Comparison of ENCODE assay signal across 8 cellular contexts in genomic region chr10:63573068-63573697, GRCh38. TPM values are rescaled to one million over a fixed set of nuclear protein-coding genes. Genes with fewer than 3 reads are reported as not detected.
A peak's percentile ranks its signal among the peaks of the same experiment; 100 is the strongest.
DNase-seq lines count a peak whose midpoint lies in the region; ATAC-seq and TF ChIP-seq lines count a peak whose summit lies in the region.

No MANE protein-coding gene starts in this region.

- peaks cover 12 to 20% of the 10 kb centered on the region in 2 donors for H3K36me3 Mint-ChIP-seq in activated naive CD4-positive, alpha-beta T cell treated with anti-CD3 and anti-CD28 coated beads, Interleukin-2, amount 50 U/mL, for 72 hours
- peaks cover 15% of the 10 kb centered on the region for H3K36me3 Mint-ChIP-seq in activated CD8-positive, alpha-beta T cell treated with anti-CD3 and anti-CD28 coated beads for 36 hours (ENCODE audit: low read depth)

- intact Hi-C loops in activated CD8-positive, alpha-beta T cell treated with anti-CD3 and anti-CD28 coated beads for 36 hours (cut with micrococcal nuclease), result no loop called here
- intact Hi-C loops in left cardiac atrium (cut with DNase I), result no loop called here
- intact Hi-C loops in stomach (cut with DNase I; ENCODE audit: low total_unique reads), result no loop called here

- peaks cover 12 to 42% (median 25%) of the 10 kb centered on the region in 4 donors for H3K4me1 ChIP-seq in stomach

- no peak for TF ChIP-seq EP300 in stomach (IDR thresholded peaks at IDR 0.05)

- POLR2A ChIA-PET in activated CD8-positive, alpha-beta T cell treated with anti-CD3 and anti-CD28 coated beads for 36 hours (lab: Charles Lee), result interaction anchor here (1.0 kb wide), 1 partner anchor 35 kb away, joined by 3 read pairs; no protein-coding TSS in a partner anchor

- TF ChIP-seq CTCF in activated CD8-positive, alpha-beta T cell treated with anti-CD3 and anti-CD28 coated beads for 36 hours (IDR thresholded peaks at IDR 0.05), result no peak
- no peak for TF ChIP-seq CTCF in stomach (IDR thresholded peaks at IDR 0.05)

- DNase-seq in activated naive CD4-positive, alpha-beta T cell treated with anti-CD3 and anti-CD28 coated beads, Interleukin-2, amount 50 U/mL, for 72 hours (ENCODE audit: low spot score in 2 of 2), result no peak
- DNase-seq in activated naive CD4-positive, alpha-beta T cell (lab: John Stamatoyannopoulos, UW), result no peak
- DNase-seq in activated CD8-positive, alpha-beta T cell treated with anti-CD3 and anti-CD28 coated beads for 36 hours, result no peak
- DNase-seq in left cardiac atrium, result no peak
- DNase-seq in stomach, result no peak
- no peak for DNase-seq in NCI-H82 (lab: John Stamatoyannopoulos, UW)

- H3K4me3 ChIP-seq in stomach, result no peak overlapping the region

- H3K36me3 ChIP-seq in stomach, result peaks cover 0 to 23% (median 8%) of the 10 kb centered on the region in 4 donors

- no peaks in the 10 kb centered on the region for H3K9me3 ChIP-seq in stomach

- H3K9me3 Mint-ChIP-seq in activated naive CD4-positive, alpha-beta T cell treated with anti-CD3 and anti-CD28 coated beads, Interleukin-2, amount 50 U/mL, for 72 hours, result no peaks in the 10 kb centered on the region
- no peaks in the 10 kb centered on the region for H3K9me3 Mint-ChIP-seq in activated CD8-positive, alpha-beta T cell treated with anti-CD3 and anti-CD28 coated beads for 36 hours

- TF ChIP-seq POLR2A in stomach (IDR thresholded peaks at IDR 0.05), result no peak

- H3K27me3 ChIP-seq in stomach, result no peaks in the 10 kb centered on the region

- CTCF ChIA-PET in activated CD8-positive, alpha-beta T cell treated with anti-CD3 and anti-CD28 coated beads for 36 hours (lab: Charles Lee), result interaction anchor here (0.9 kb wide), 1 partner anchor 98 kb away, joined by 3 read pairs; no protein-coding TSS in a partner anchor

- no peaks in the 10 kb centered on the region for H3K27me3 Mint-ChIP-seq in activated CD8-positive, alpha-beta T cell treated with anti-CD3 and anti-CD28 coated beads for 36 hours

- H3K27ac Mint-ChIP-seq in activated naive CD4-positive, alpha-beta T cell treated with anti-CD3 and anti-CD28 coated beads, Interleukin-2, amount 50 U/mL, for 72 hours, result peak overlapping the region; percentile 65 to 71
- peak overlapping the region; percentile 58 for H3K27ac Mint-ChIP-seq in activated CD8-positive, alpha-beta T cell treated with anti-CD3 and anti-CD28 coated beads for 36 hours

- H3K4me1 Mint-ChIP-seq in activated CD8-positive, alpha-beta T cell treated with anti-CD3 and anti-CD28 coated beads for 36 hours (ENCODE audit: low read depth), result peaks cover 9% of the 10 kb centered on the region

- no peak overlapping the region for H3K4me3 Mint-ChIP-seq in activated CD8-positive, alpha-beta T cell treated with anti-CD3 and anti-CD28 coated beads for 36 hours

- ATAC-seq in activated naive CD4-positive, alpha-beta T cell treated with anti-CD3 and anti-CD28 coated beads, Interleukin-2, amount 50 U/mL, for 72 hours, result peak in 1 of 2 donors; percentile 93
- peak; percentile 64 for ATAC-seq in activated CD8-positive, alpha-beta T cell treated with anti-CD3 and anti-CD28 coated beads for 36 hours
- peak; percentile 27 to 50 for ATAC-seq in left cardiac atrium
- ATAC-seq in HG02642 (IDR thresholded peaks at IDR 0.05; ENCODE audit: poor library complexity, unreplicated experiment), result no peak
- no peak for ATAC-seq in HG03196 (IDR thresholded peaks at IDR 0.05; ENCODE audit: unreplicated experiment)

- 3 to 13% (median 7%) methylated on average over 3 of the region's 3 CpGs for WGBS in stomach, 5 donors

- peak overlapping the region in 4 of 5 donors; percentile 10 to 79 (median 72) for H3K27ac ChIP-seq in stomach

RNA-seq across cellular contexts. Expression of gene REEP3, which starts 52.0 kb away (rescaled TPM):
- 10 to 100 TPM in 1 of 2 donors, 1 to 10 TPM in 1; 6.9 to 15.6 TPM for total RNA-seq in activated naive CD4-positive, alpha-beta T cell treated with anti-CD3 and anti-CD28 coated beads, Interleukin-2, amount 50 U/mL, for 72 hours
- 10 to 100 TPM; 13.6 to 15.1 TPM for total RNA-seq in activated CD8-positive, alpha-beta T cell treated with anti-CD3 and anti-CD28 coated beads for 36 hours
- 10 to 100 TPM; 25.4 to 34.1 TPM for total RNA-seq in left cardiac atrium
- 10 to 100 TPM; 17.1 to 90.4 (median 64.1) TPM for total RNA-seq in stomach
- polyA plus RNA-seq in stomach, result 10 to 100 TPM in 1 of 3 donors, 1 to 10 TPM in 2; 7.3 to 11.3 (median 7.4) TPM

Comparison
In these comparisons a context has a peak if more than half of its experiments do, and no peak if none do; other contexts are left out.
1. ATAC-seq: peak in activated CD8-positive, alpha-beta T cell treated with anti-CD3 and anti-CD28 coated beads for 36 hours (single experiment) and left cardiac atrium (2 of 2); none in HG02642 (single experiment) and HG03196 (single experiment).